8 cellular contexts compared by ENCODE assay signal in the genomic region with DNA sequence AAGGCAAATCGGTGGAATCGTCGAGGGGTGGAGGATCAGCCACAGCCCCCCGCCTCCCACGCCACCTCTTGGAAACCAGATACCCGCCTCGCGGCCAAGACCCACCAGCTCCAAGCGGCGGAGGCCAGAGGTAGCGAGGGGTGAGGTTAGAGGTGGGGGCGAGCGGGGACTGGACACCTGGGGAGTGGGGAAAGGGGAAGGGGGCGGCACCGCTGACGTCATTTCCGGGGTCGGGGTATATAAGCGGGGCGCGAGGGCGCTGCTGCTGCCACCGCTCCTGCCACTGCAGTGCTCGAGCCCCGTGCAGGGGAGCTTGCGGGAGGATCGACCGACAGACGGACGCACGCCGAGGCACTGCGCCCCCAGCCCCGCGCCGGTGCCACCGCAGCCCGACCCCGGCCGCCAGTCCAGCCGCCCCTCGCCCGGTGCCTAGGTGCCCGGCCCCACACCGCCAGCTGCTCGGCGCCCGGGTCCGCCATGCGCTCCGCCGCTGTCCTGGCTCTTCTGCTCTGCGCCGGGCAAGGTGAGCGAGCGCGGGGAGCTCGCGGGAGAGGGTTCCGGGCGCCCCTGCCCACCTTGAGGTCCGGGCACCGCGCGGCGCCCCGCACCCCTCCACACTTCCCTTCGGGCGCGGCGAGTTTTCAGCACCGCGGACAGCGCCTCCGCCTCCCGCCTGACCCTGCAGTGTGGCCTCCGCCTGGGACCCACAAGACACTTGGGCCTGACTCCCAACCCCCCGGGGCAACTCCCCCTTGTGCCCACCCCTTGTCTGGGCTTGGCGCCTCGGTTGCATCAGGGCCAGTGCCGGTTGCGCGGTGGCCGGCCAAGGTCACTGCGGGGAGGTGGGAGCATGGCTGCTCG. TPM values are rescaled to one million over a fixed set of nuclear protein-coding genes. Genes with fewer than 3 reads are reported as not detected.
DNase-seq lines count a peak whose midpoint lies in the region; ATAC-seq and TF ChIP-seq lines count a peak whose summit lies in the region.

A gene with protein sequence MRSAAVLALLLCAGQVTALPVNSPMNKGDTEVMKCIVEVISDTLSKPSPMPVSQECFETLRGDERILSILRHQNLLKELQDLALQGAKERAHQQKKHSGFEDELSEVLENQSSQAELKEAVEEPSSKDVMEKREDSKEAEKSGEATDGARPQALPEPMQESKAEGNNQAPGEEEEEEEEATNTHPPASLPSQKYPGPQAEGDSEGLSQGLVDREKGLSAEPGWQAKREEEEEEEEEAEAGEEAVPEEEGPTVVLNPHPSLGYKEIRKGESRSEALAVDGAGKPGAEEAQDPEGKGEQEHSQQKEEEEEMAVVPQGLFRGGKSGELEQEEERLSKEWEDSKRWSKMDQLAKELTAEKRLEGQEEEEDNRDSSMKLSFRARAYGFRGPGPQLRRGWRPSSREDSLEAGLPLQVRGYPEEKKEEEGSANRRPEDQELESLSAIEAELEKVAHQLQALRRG (plus strand): TSS at position 268 of the 861 bp plus-strand sequence. CDS start 210 bp downstream, at position 478.

- DNase-seq in NCI-H187 (lab: John Stamatoyannopoulos, UW) = peak; percentile 71 to 76
- DNase-seq in NCI-H187 treated with DMSO at 0.1 percent for 48 hours (lab: John Stamatoyannopoulos, UW) = no peak
- peak; percentile 70 for DNase-seq in NCI-H510A (lab: John Stamatoyannopoulos, UW)
- DNase-seq in activated T-cell treated with anti-CD3 and anti-CD28 coated beads for 48 hours (ENCODE audit: low read depth) = peak; percentile 37
- peak; percentile 29 for DNase-seq in fibroblast of the aortic adventitia (ENCODE audit: low read depth)
- DNase-seq in occipital lobe (lab: John Stamatoyannopoulos, UW) = peak; percentile 51
- no peak for DNase-seq in superior temporal gyrus (ENCODE audit: extremely low spot score)

- ATAC-seq in GM21526 (IDR thresholded peaks at IDR 0.05; ENCODE audit: low FRiP score, unreplicated experiment) = no peak

- no peak within 1 kb of the TSS for H3K4me3 ChIP-seq in fibroblast of the aortic adventitia (ENCODE audit: low read depth, low read length)

- no peak for TF ChIP-seq CTCF in fibroblast of the aortic adventitia (IDR thresholded peaks at IDR 0.05; ENCODE audit: insufficient read depth, low read length)

RNA-seq across cellular contexts. Expression of the gene that starts here (rescaled TPM):
- total RNA-seq in fibroblast of the aortic adventitia (ENCODE audit: low replicate concordance) (0.18 TPM in 1 of 2 replicates, not detected in the other), occipital lobe (37.9 TPM)

Comparison
In these comparisons a context has a peak if more than half of its experiments do, and no peak if none do; other contexts are left out.
1. RNA of the gene that starts here (total RNA-seq): 37.9 TPM in occipital lobe (single experiment); 0.18 TPM in fibroblast of the aortic adventitia; every median in the first group is over 10 times any median in the second.
2. DNase-seq: peak in NCI-H187 (2 of 2), NCI-H510A (single experiment), activated T-cell treated with anti-CD3 and anti-CD28 coated beads for 48 hours (single experiment) and occipital lobe (single experiment); none in NCI-H187 treated with DMSO at 0.1 percent for 48 hours (single experiment) and superior temporal gyrus (single experiment).
3. Peak in DNase-seq in fibroblast of the aortic adventitia; RNA of the gene not detected or under 1 TPM.